1 cellular context compared by ENCODE assay signal in the genomic region with DNA sequence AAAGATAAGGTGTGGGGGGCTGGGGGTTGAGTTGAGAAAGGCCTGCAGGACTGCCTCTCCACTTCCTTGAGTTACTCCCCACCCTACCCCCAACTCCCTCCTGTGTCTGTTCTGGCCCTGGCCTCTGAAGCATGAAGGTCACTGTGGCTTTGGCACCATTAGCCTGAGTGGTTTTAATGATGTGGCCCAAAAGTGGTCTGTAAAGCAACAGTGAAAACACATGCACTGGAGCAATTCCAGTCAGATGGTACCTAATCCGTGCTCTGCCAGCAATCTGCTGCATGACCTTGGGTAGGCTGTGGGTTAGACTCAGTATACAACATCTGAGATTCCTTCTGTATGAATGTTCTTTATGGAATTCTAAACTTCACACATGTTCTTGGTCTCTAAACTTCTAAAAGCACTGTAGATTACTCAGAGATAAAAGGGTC.
A peak's percentile ranks its signal among the peaks of the same experiment; 100 is the strongest.
TF ChIP-seq lines count a peak whose summit lies in the region.

No MANE protein-coding gene starts in this region.

TF ChIP-seq in GM12878, 131 proteins besides CTCF, POLR2A, EP300 and RAD21 (continued from another document):
- no peak for TF ChIP-seq MEF2A (IDR thresholded peaks at IDR 0.05; ENCODE audit: insufficient read depth, low read depth, low read length)
- peak; percentile 66 for TF ChIP-seq NR2F1 (conservative IDR thresholded peaks at IDR 0.05)
TF ChIP-seq in GM12878: peak in this region for 3.
